ENCODE assay signal across 11 cellular contexts in the genomic region with DNA sequence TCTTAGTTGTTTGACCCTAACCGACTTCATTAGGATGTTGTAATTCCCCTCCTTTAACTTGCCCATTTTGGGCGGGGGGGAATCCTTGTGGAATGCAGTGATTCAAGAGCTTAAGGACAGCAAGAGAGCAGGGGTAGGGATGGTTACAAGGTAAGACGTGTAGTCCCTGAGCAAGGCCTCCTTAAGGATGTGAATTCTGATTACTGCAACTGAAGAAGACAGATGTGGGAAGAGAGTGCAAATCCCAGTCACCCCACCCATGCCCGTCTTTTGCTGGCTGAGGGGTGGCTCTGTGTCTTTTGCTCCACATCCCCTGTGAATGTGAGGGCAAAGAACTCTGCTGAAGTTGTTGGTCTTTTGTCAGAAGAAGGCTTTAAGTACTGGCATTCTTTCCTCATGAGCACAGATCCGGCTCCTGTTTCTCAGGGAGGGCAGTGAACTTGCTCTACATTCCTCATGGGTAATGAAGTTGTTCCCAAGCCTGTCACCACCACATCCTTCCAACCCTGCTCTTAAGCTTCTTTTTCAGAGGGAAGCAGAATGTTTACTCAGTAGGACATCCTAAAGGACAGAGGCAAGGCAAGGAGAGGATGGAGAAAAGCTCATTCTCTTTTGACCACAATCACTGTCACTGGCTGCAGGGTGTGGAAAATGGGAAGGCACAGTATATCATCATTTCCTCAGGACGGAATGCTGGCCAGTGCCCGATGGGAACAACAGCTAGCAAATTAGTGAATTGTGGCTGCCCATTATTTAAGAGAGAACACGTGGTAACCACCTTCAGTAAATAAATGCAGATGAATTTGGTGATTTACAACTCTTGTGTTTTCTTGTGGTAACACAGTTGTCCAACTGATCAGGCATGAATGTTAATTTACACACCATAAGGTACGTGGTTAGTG.
DNase-seq lines count a peak whose midpoint lies in the region; ATAC-seq and TF ChIP-seq lines count a peak whose summit lies in the region.
"Had no signal": no experiment of that assay in that cellular context is flagged by ENCODE, and none has a peak within 500 bp of the region (broad histone marks: within the 10 kb centered on the region; RNA-seq: fewer than 3 reads in every experiment).

No MANE protein-coding gene starts in this region.

- ATAC-seq in foreskin keratinocyte = peak; percentile 35

- POLR2A ChIA-PET in SK-N-SH (lab: Yijun Ruan, JAX) = no interaction called here

- H3K27me3 Mint-ChIP-seq in progenitor cell of endocrine pancreas = no peaks in the 10 kb centered on the region

- no peak for TF ChIP-seq RAD21 in SK-N-SH (IDR thresholded peaks at IDR 0.05; ENCODE audit: low read length)

- no peaks in the 10 kb centered on the region for H3K9me2 ChIP-seq in SK-N-SH

- peak in 1 of 2 experiments; percentile 73; a peak in 1 of 4 replicates for TF ChIP-seq EP300 in SK-N-SH (IDR thresholded peaks at IDR 0.05; ENCODE audit: borderline replicate concordance in 1 of 2, low read depth in 1 of 2, low read length in 1 of 2)

- H3K9me3 Mint-ChIP-seq in progenitor cell of endocrine pancreas (ENCODE audit: low read depth) = peaks cover 4% of the 10 kb centered on the region

- H3K36me3 ChIP-seq in SK-N-SH (replicated peaks in 1 of 2; ENCODE audit: control insufficient read depth in 1 of 2, insufficient read depth in 2 of 2, low read length in 1 of 2) = peaks cover 0 to 17% of the 10 kb centered on the region in 2 experiments

- H4K20me1 ChIP-seq in SK-N-SH (ENCODE audit: insufficient read depth) = no peaks in the 10 kb centered on the region

- no peaks in the 10 kb centered on the region for H3K27me3 ChIP-seq in SK-N-SH (ENCODE audit: insufficient read depth)
- no peaks in the 10 kb centered on the region for H3K27me3 ChIP-seq in foreskin keratinocyte

- no peak overlapping the region for H2AFZ ChIP-seq in SK-N-SH (ENCODE audit: low read depth)

- WGBS in SK-N-SH (ENCODE audit: low lambda C conversion rate) = 19% methylated on average over 9 of the region's 9 CpGs

- H3K27ac ChIP-seq in SK-N-SH (ENCODE audit: low read depth in 2 of 2, low read length in 1 of 2) (peak overlapping the region; percentile 58 to 99; a peak in 3 of 4 replicates), foreskin keratinocyte (no peak overlapping the region)
- H3K27ac ChIP-seq: SK-N-MC had no signal

- peaks cover 34% of the 10 kb centered on the region for H3F3A ChIP-seq in SK-N-SH (replicated peaks; ENCODE audit: insufficient read depth)

- peak; percentile 100 for DNase-seq in EH (ENCODE audit: low read depth)
- DNase-seq in SK-N-SH = no peak
- peak in 1 of 2 donors; percentile 66 for DNase-seq in foreskin keratinocyte
- DNase-seq in progenitor cell of endocrine pancreas (ENCODE audit: low spot score, unreplicated experiment) = no peak
- DNase-seq in stimulated activated CD8-positive, alpha-beta memory T cell treated with anti-CD3 and anti-CD28 coated beads, Interleukin-4, amount 100 ng/mL, for 48 hours = no peak
- DNase-seq in HuH-7.5 (ENCODE audit: low spot score) = no peak
- DNase-seq in DMS53 treated with DMSO at 0.1 percent for 48 hours (lab: John Stamatoyannopoulos, UW; ENCODE audit: unreplicated experiment) = no peak
- no peak for DNase-seq in SIG-M5 treated with dmso at 0.1 percent for 504 hours (lab: John Stamatoyannopoulos, UW; ENCODE audit: unreplicated experiment)
- DNase-seq: activated naive CD4-positive, alpha-beta T cell; KG1 had no signal

- H3K4me3 Mint-ChIP-seq in progenitor cell of endocrine pancreas (ENCODE audit: low read depth) = no peak overlapping the region

- H3K79me2 ChIP-seq in SK-N-SH (ENCODE audit: insufficient read depth) = peaks cover 89% of the 10 kb centered on the region

- CTCF ChIA-PET in SK-N-SH (lab: Yijun Ruan, JAX) = no interaction called here

- H3K36me3 Mint-ChIP-seq in progenitor cell of endocrine pancreas (ENCODE audit: insufficient read depth) = peaks cover 17% of the 10 kb centered on the region

- H3K9me3 ChIP-seq in SK-N-SH = no peaks in the 10 kb centered on the region

- peaks cover 26% of the 10 kb centered on the region for H3K4me1 Mint-ChIP-seq in progenitor cell of endocrine pancreas (ENCODE audit: low read depth)

- peak overlapping the region; percentile 65 for H3K27ac Mint-ChIP-seq in progenitor cell of endocrine pancreas

- peak overlapping the region; percentile 80 for H3K4me2 ChIP-seq in SK-N-SH

- peak overlapping the region; percentile 77 for H3K9ac ChIP-seq in SK-N-SH

- H3K4me3 ChIP-seq in SK-N-SH (ENCODE audit: low read depth in 2 of 2, low read length in 1 of 2) = peak overlapping the region in 1 of 2 experiments; percentile 38; a peak in 2 of 4 replicates
- H3K4me3 ChIP-seq: SK-N-MC had no signal

- no peak for TF ChIP-seq CTCF in SK-N-SH (IDR thresholded peaks at IDR 0.05)
- TF ChIP-seq CTCF in foreskin keratinocyte (conservative IDR thresholded peaks at IDR 0.05) = no peak
- no peak for TF ChIP-seq CTCF in progenitor cell of endocrine pancreas (IDR thresholded peaks at IDR 0.05; ENCODE audit: unreplicated experiment)

- peaks cover 0 to 46% of the 10 kb centered on the region in 2 experiments; a peak in 2 of 4 replicates for H3K4me1 ChIP-seq in SK-N-SH (ENCODE audit: control insufficient read depth in 1 of 2, insufficient read depth in 2 of 2, low read depth in 1 of 2, low read length in 1 of 2)
- H3K4me1 ChIP-seq in foreskin keratinocyte = peaks cover under 1% of the 10 kb centered on the region

TF ChIP-seq in SK-N-SH, 30 proteins besides CTCF, POLR2A, EP300 and RAD21 (continues in another document):
- no peak for TF ChIP-seq NRF1 (IDR thresholded peaks at IDR 0.05; ENCODE audit: low read depth, low read length)
- no peak for TF ChIP-seq GATA2 (CRISPR knock-in tag; IDR thresholded peaks at IDR 0.05)
- peak; percentile 52; the same call in 1 of the 2 replicates for TF ChIP-seq FOSL2 (IDR thresholded peaks at IDR 0.05; ENCODE audit: borderline replicate concordance, low read depth)
- TF ChIP-seq MEF2A (IDR thresholded peaks at IDR 0.05; ENCODE audit: borderline replicate concordance, low read depth) = no peak
- peak; percentile 66 for TF ChIP-seq TCF12 (IDR thresholded peaks at IDR 0.05)
- TF ChIP-seq, protein P1, sequence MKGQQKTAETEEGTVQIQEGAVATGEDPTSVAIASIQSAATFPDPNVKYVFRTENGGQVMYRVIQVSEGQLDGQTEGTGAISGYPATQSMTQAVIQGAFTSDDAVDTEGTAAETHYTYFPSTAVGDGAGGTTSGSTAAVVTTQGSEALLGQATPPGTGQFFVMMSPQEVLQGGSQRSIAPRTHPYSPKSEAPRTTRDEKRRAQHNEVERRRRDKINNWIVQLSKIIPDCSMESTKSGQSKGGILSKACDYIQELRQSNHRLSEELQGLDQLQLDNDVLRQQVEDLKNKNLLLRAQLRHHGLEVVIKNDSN (IDR thresholded peaks at IDR 0.05; ENCODE audit: borderline replicate concordance, low read depth) = no peak
- TF ChIP-seq RCOR1 (IDR thresholded peaks at IDR 0.05; ENCODE audit: low read length) = no peak
- TF ChIP-seq GABPA (IDR thresholded peaks at IDR 0.05; ENCODE audit: low read depth) = no peak
- TF ChIP-seq FOXJ3 (CRISPR knock-in tag; IDR thresholded peaks at IDR 0.05) = no peak
- TF ChIP-seq YY1 (IDR thresholded peaks at IDR 0.05; ENCODE audit: low read depth) = no peak
- peak; percentile 50; the same call in 1 of the 2 replicates for TF ChIP-seq RXRA (IDR thresholded peaks at IDR 0.05; ENCODE audit: borderline replicate concordance, low read depth)
- TF ChIP-seq CHD2 (IDR thresholded peaks at IDR 0.05; ENCODE audit: low read length, partially characterized antibody) = no peak
- no peak for TF ChIP-seq TAF1 (IDR thresholded peaks at IDR 0.05; ENCODE audit: borderline replicate concordance, low read depth, low read length)
- no peak for TF ChIP-seq RFX5 (IDR thresholded peaks at IDR 0.05; ENCODE audit: low read length)
- TF ChIP-seq EZH2phosphoT487 (IDR thresholded peaks at IDR 0.05; ENCODE audit: borderline replicate concordance, low read depth) = no peak
- TF ChIP-seq NFIC (IDR thresholded peaks at IDR 0.05; ENCODE audit: borderline replicate concordance) = peak; percentile 18; the same call in 1 of the 2 replicates
- TF ChIP-seq, protein P2, sequence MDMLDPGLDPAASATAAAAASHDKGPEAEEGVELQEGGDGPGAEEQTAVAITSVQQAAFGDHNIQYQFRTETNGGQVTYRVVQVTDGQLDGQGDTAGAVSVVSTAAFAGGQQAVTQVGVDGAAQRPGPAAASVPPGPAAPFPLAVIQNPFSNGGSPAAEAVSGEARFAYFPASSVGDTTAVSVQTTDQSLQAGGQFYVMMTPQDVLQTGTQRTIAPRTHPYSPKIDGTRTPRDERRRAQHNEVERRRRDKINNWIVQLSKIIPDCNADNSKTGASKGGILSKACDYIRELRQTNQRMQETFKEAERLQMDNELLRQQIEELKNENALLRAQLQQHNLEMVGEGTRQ (IDR thresholded peaks at IDR 0.05; ENCODE audit: borderline replicate concordance, low read depth, low read length) = no peak
- TF ChIP-seq, protein P3, sequence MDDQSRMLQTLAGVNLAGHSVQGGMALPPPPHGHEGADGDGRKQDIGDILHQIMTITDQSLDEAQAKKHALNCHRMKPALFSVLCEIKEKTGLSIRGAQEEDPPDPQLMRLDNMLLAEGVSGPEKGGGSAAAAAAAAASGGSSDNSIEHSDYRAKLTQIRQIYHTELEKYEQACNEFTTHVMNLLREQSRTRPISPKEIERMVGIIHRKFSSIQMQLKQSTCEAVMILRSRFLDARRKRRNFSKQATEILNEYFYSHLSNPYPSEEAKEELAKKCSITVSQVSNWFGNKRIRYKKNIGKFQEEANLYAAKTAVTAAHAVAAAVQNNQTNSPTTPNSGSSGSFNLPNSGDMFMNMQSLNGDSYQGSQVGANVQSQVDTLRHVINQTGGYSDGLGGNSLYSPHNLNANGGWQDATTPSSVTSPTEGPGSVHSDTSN (IDR thresholded peaks at IDR 0.05) = peak; percentile 60
- TF ChIP-seq ELF1 (IDR thresholded peaks at IDR 0.05) = no peak
- TF ChIP-seq, protein P4, sequence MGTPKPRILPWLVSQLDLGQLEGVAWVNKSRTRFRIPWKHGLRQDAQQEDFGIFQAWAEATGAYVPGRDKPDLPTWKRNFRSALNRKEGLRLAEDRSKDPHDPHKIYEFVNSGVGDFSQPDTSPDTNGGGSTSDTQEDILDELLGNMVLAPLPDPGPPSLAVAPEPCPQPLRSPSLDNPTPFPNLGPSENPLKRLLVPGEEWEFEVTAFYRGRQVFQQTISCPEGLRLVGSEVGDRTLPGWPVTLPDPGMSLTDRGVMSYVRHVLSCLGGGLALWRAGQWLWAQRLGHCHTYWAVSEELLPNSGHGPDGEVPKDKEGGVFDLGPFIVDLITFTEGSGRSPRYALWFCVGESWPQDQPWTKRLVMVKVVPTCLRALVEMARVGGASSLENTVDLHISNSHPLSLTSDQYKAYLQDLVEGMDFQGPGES (IDR thresholded peaks at IDR 0.05; ENCODE audit: low read depth, low read length) = no peak
